Comparison of ENCODE assay signal across 4 cellular contexts in the genomic region with DNA sequence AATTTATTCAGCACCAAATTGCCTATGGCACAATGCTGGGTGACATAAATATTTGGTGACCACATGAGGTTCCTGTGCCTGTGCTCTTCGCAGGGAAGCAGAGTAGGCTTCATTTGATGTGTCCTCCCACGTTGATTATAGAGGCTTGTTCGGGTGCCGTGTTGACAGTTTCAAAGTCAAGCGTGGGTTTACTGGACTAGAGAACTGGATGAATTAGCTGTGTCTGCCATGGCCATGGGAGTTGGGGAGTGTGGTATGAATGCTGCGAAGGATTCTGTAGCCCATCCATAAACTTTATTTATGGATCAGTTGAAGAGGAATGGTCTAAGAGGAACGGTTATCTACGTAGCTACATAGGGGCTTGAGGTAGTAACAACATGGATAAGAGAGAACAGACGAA.
TF ChIP-seq lines count a peak whose summit lies in the region.

No MANE protein-coding gene starts in this region.

TF ChIP-seq in HEK293, 187 proteins besides CTCF, POLR2A, EP300 and RAD21:
- TF ChIP-seq, protein P1, sequence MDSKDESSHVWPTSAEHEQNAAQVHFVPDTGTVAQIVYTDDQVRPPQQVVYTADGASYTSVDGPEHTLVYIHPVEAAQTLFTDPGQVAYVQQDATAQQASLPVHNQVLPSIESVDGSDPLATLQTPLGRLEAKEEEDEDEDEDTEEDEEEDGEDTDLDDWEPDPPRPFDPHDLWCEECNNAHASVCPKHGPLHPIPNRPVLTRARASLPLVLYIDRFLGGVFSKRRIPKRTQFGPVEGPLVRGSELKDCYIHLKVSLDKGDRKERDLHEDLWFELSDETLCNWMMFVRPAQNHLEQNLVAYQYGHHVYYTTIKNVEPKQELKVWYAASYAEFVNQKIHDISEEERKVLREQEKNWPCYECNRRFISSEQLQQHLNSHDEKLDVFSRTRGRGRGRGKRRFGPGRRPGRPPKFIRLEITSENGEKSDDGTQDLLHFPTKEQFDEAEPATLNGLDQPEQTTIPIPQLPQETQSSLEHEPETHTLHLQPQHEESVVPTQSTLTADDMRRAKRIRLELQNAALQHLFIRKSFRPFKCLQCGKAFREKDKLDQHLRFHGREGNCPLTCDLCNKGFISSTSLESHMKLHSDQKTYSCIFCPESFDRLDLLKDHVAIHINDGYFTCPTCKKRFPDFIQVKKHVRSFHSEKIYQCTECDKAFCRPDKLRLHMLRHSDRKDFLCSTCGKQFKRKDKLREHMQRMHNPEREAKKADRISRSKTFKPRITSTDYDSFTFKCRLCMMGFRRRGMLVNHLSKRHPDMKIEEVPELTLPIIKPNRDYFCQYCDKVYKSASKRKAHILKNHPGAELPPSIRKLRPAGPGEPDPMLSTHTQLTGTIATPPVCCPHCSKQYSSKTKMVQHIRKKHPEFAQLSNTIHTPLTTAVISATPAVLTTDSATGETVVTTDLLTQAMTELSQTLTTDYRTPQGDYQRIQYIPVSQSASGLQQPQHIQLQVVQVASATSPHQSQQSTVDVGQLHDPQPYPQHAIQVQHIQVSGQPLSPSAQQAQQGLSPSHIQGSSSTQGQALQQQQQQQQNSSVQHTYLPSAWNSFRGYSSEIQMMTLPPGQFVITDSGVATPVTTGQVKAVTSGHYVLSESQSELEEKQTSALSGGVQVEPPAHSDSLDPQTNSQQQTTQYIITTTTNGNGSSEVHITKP (tag by site-specific recombination; IDR thresholded peaks at IDR 0.05), result no peak
- TF ChIP-seq ZFHX2 (tag by site-specific recombination; conservative IDR thresholded peaks at IDR 0.05) (peak; percentile 30), ZNF302 (tag by site-specific recombination; IDR thresholded peaks at IDR 0.05; ENCODE audit: low read depth) (no peak), ZNF311 (tag by site-specific recombination; IDR thresholded peaks at IDR 0.05; ENCODE audit: borderline replicate concordance) (no peak), ZNF830 (tag by site-specific recombination; IDR thresholded peaks at IDR 0.05; ENCODE audit: low read depth) (no peak), EGR2 (tag by site-specific recombination; IDR thresholded peaks at IDR 0.05; ENCODE audit: low read depth) (peak; percentile 59), ZBTB8A (tag by site-specific recombination; IDR thresholded peaks at IDR 0.05) (no peak), ZNF433 (tag by site-specific recombination; IDR thresholded peaks at IDR 0.05; ENCODE audit: low read depth) (no peak), ZNF19 (tag by site-specific recombination; IDR thresholded peaks at IDR 0.05; ENCODE audit: low read depth) (no peak), ZFP3 (tag by site-specific recombination; IDR thresholded peaks at IDR 0.05; ENCODE audit: low read depth) (no peak)

TF ChIP-seq in IMR-90, 13 proteins besides CTCF, POLR2A, EP300 and RAD21:
- TF ChIP-seq CHD1 (IDR thresholded peaks at IDR 0.05; ENCODE audit: low read depth, low read length) (no peak), MXI1 (IDR thresholded peaks at IDR 0.05; ENCODE audit: borderline replicate concordance, low read depth, low read length) (no peak), SMC3 (IDR thresholded peaks at IDR 0.05; ENCODE audit: low read depth, low read length) (no peak), NFE2L2 (IDR thresholded peaks at IDR 0.05; ENCODE audit: low read depth, low read length) (no peak), BHLHE40 (IDR thresholded peaks at IDR 0.05; ENCODE audit: low read depth, low read length) (no peak), MAZ (IDR thresholded peaks at IDR 0.05; ENCODE audit: borderline replicate concordance, low read depth, low read length) (no peak), CEBPB (IDR thresholded peaks at IDR 0.05; ENCODE audit: low read depth, low read length) (no peak), FOS (IDR thresholded peaks at IDR 0.05; ENCODE audit: low read depth, low read length) (no peak), RFX5 (IDR thresholded peaks at IDR 0.05; ENCODE audit: low read depth, low read length) (no peak), RCOR1 (IDR thresholded peaks at IDR 0.05; ENCODE audit: insufficient replicate concordance, low read length) (no peak), MAFK (IDR thresholded peaks at IDR 0.05; ENCODE audit: low read depth, low read length) (no peak)
- TF ChIP-seq, protein P2, sequence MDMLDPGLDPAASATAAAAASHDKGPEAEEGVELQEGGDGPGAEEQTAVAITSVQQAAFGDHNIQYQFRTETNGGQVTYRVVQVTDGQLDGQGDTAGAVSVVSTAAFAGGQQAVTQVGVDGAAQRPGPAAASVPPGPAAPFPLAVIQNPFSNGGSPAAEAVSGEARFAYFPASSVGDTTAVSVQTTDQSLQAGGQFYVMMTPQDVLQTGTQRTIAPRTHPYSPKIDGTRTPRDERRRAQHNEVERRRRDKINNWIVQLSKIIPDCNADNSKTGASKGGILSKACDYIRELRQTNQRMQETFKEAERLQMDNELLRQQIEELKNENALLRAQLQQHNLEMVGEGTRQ (IDR thresholded peaks at IDR 0.05; ENCODE audit: low read depth, low read length), result no peak
- TF ChIP-seq, protein P3, sequence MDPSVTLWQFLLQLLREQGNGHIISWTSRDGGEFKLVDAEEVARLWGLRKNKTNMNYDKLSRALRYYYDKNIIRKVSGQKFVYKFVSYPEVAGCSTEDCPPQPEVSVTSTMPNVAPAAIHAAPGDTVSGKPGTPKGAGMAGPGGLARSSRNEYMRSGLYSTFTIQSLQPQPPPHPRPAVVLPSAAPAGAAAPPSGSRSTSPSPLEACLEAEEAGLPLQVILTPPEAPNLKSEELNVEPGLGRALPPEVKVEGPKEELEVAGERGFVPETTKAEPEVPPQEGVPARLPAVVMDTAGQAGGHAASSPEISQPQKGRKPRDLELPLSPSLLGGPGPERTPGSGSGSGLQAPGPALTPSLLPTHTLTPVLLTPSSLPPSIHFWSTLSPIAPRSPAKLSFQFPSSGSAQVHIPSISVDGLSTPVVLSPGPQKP (IDR thresholded peaks at IDR 0.05; ENCODE audit: borderline replicate concordance, low read depth, low read length), result no peak

TF ChIP-seq in K562, 482 proteins besides CTCF, POLR2A, EP300 and RAD21:
- TF ChIP-seq ZNF23 (CRISPR knock-in tag; IDR thresholded peaks at IDR 0.05) (peak; percentile 84; the same call in 1 of the 2 replicates), KDM5B (IDR thresholded peaks at IDR 0.05; ENCODE audit: insufficient replicate concordance, low read depth, low read length) (no peak)
TF ChIP-seq in K562: peak in this region for 1.

TF ChIP-seq in HepG2, 621 proteins besides CTCF, POLR2A, EP300 and RAD21:
- TF ChIP-seq, protein P4, sequence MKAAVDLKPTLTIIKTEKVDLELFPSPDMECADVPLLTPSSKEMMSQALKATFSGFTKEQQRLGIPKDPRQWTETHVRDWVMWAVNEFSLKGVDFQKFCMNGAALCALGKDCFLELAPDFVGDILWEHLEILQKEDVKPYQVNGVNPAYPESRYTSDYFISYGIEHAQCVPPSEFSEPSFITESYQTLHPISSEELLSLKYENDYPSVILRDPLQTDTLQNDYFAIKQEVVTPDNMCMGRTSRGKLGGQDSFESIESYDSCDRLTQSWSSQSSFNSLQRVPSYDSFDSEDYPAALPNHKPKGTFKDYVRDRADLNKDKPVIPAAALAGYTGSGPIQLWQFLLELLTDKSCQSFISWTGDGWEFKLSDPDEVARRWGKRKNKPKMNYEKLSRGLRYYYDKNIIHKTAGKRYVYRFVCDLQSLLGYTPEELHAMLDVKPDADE (CRISPR knock-in tag; IDR thresholded peaks at IDR 0.05), result no peak
- no peak for TF ChIP-seq ZNF34 (CRISPR knock-in tag; IDR thresholded peaks at IDR 0.05; ENCODE audit: borderline replicate concordance)
- no peak for TF ChIP-seq GFI1 (CRISPR knock-in tag; IDR thresholded peaks at IDR 0.05; ENCODE audit: borderline replicate concordance)
- TF ChIP-seq, protein P5, sequence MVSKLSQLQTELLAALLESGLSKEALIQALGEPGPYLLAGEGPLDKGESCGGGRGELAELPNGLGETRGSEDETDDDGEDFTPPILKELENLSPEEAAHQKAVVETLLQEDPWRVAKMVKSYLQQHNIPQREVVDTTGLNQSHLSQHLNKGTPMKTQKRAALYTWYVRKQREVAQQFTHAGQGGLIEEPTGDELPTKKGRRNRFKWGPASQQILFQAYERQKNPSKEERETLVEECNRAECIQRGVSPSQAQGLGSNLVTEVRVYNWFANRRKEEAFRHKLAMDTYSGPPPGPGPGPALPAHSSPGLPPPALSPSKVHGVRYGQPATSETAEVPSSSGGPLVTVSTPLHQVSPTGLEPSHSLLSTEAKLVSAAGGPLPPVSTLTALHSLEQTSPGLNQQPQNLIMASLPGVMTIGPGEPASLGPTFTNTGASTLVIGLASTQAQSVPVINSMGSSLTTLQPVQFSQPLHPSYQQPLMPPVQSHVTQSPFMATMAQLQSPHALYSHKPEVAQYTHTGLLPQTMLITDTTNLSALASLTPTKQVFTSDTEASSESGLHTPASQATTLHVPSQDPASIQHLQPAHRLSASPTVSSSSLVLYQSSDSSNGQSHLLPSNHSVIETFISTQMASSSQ (IDR thresholded peaks at IDR 0.05; ENCODE audit: low read depth), result no peak
- TF ChIP-seq, protein P5 (CRISPR knock-in tag; IDR thresholded peaks at IDR 0.05; ENCODE audit: borderline replicate concordance), result no peak
- no peak for TF ChIP-seq ZNF317 (CRISPR knock-in tag; IDR thresholded peaks at IDR 0.05)
- TF ChIP-seq RFXANK (CRISPR knock-in tag; IDR thresholded peaks at IDR 0.05), result no peak
- TF ChIP-seq, protein P6, sequence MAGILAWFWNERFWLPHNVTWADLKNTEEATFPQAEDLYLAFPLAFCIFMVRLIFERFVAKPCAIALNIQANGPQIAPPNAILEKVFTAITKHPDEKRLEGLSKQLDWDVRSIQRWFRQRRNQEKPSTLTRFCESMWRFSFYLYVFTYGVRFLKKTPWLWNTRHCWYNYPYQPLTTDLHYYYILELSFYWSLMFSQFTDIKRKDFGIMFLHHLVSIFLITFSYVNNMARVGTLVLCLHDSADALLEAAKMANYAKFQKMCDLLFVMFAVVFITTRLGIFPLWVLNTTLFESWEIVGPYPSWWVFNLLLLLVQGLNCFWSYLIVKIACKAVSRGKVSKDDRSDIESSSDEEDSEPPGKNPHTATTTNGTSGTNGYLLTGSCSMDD (CRISPR knock-in tag; IDR thresholded peaks at IDR 0.05), result no peak
- TF ChIP-seq, protein P7, sequence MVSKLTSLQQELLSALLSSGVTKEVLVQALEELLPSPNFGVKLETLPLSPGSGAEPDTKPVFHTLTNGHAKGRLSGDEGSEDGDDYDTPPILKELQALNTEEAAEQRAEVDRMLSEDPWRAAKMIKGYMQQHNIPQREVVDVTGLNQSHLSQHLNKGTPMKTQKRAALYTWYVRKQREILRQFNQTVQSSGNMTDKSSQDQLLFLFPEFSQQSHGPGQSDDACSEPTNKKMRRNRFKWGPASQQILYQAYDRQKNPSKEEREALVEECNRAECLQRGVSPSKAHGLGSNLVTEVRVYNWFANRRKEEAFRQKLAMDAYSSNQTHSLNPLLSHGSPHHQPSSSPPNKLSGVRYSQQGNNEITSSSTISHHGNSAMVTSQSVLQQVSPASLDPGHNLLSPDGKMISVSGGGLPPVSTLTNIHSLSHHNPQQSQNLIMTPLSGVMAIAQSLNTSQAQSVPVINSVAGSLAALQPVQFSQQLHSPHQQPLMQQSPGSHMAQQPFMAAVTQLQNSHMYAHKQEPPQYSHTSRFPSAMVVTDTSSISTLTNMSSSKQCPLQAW (CRISPR knock-in tag; IDR thresholded peaks at IDR 0.05), result no peak
- no peak for TF ChIP-seq ZNF451 (CRISPR knock-in tag; IDR thresholded peaks at IDR 0.05)
- no peak for TF ChIP-seq CBX5 (CRISPR knock-in tag; IDR thresholded peaks at IDR 0.05; ENCODE audit: borderline replicate concordance)
- TF ChIP-seq PCBP2 (optimal IDR thresholded peaks at IDR 0.05; ENCODE audit: low read depth, low read length, poor library complexity, severe bottlenecking), result no peak
- TF ChIP-seq, protein P8, sequence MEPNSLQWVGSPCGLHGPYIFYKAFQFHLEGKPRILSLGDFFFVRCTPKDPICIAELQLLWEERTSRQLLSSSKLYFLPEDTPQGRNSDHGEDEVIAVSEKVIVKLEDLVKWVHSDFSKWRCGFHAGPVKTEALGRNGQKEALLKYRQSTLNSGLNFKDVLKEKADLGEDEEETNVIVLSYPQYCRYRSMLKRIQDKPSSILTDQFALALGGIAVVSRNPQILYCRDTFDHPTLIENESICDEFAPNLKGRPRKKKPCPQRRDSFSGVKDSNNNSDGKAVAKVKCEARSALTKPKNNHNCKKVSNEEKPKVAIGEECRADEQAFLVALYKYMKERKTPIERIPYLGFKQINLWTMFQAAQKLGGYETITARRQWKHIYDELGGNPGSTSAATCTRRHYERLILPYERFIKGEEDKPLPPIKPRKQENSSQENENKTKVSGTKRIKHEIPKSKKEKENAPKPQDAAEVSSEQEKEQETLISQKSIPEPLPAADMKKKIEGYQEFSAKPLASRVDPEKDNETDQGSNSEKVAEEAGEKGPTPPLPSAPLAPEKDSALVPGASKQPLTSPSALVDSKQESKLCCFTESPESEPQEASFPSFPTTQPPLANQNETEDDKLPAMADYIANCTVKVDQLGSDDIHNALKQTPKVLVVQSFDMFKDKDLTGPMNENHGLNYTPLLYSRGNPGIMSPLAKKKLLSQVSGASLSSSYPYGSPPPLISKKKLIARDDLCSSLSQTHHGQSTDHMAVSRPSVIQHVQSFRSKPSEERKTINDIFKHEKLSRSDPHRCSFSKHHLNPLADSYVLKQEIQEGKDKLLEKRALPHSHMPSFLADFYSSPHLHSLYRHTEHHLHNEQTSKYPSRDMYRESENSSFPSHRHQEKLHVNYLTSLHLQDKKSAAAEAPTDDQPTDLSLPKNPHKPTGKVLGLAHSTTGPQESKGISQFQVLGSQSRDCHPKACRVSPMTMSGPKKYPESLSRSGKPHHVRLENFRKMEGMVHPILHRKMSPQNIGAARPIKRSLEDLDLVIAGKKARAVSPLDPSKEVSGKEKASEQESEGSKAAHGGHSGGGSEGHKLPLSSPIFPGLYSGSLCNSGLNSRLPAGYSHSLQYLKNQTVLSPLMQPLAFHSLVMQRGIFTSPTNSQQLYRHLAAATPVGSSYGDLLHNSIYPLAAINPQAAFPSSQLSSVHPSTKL (CRISPR knock-in tag; IDR thresholded peaks at IDR 0.05), result no peak
- TF ChIP-seq, protein P9, sequence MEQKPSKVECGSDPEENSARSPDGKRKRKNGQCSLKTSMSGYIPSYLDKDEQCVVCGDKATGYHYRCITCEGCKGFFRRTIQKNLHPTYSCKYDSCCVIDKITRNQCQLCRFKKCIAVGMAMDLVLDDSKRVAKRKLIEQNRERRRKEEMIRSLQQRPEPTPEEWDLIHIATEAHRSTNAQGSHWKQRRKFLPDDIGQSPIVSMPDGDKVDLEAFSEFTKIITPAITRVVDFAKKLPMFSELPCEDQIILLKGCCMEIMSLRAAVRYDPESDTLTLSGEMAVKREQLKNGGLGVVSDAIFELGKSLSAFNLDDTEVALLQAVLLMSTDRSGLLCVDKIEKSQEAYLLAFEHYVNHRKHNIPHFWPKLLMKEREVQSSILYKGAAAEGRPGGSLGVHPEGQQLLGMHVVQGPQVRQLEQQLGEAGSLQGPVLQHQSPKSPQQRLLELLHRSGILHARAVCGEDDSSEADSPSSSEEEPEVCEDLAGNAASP (CRISPR knock-in tag; IDR thresholded peaks at IDR 0.05; ENCODE audit: borderline replicate concordance), result no peak
- no peak for TF ChIP-seq SIX1 (CRISPR knock-in tag; IDR thresholded peaks at IDR 0.05; ENCODE audit: borderline replicate concordance)
- TF ChIP-seq JUN (CRISPR knock-in tag; IDR thresholded peaks at IDR 0.05), result no peak
- no peak for TF ChIP-seq FIP1L1 (IDR thresholded peaks at IDR 0.05; ENCODE audit: borderline replicate concordance, insufficient read depth, low read depth, low read length)
